8 cellular contexts compared by ENCODE assay signal in genomic region chr9:129568560-129569505, GRCh38. TPM values are rescaled to one million over a fixed set of nuclear protein-coding genes. Genes with fewer than 3 reads are reported as not detected.
DNase-seq lines count a peak whose midpoint lies in the region; ATAC-seq and TF ChIP-seq lines count a peak whose summit lies in the region.

No MANE protein-coding gene starts in this region.

- DNase-seq in AG08396 (ENCODE audit: low spot score) (peak; percentile 50), HuH-7.5 (ENCODE audit: low spot score) (peak; percentile 69), sigmoid colon (peak; percentile 82), putamen (ENCODE audit: low spot score) (no peak), amniotic stem cell (lab: John Stamatoyannopoulos, UW) (no peak)

- no peak for ATAC-seq in GM18505 (IDR thresholded peaks at IDR 0.05; ENCODE audit: unreplicated experiment)

- no peaks in the 10 kb centered on the region for H3K27me3 ChIP-seq in sigmoid colon

- H3K36me3 ChIP-seq in sigmoid colon: no peaks in the 10 kb centered on the region

- no peak for TF ChIP-seq CTCF in sigmoid colon (IDR thresholded peaks at IDR 0.05)

- no peaks in the 10 kb centered on the region for H3K9me3 ChIP-seq in sigmoid colon

- intact Hi-C loops in sigmoid colon (cut with DNase I): loop anchor here (1.0 to 5.0 kb wide), 2 partner anchors 157 to 394 kb away; no protein-coding TSS in a partner anchor

- TF ChIP-seq POLR2A in sigmoid colon (IDR thresholded peaks at IDR 0.05) (no peak), GM18505 (IDR thresholded peaks at IDR 0.05; ENCODE audit: borderline replicate concordance, extremely low read depth, insufficient read depth, insufficient read length) (no peak)

- H3K27ac ChIP-seq in angular gyrus (ENCODE audit: low read depth, low read length): peak overlapping the region; percentile 89
- H3K27ac ChIP-seq in sigmoid colon: peak overlapping the region; percentile 76 to 87 (median 81)

- WGBS in sigmoid colon, 2 donors: 1 to 2% methylated on average over 92 of the region's 92 CpGs

- peak overlapping the region; percentile 21 for H3K4me3 ChIP-seq in iPS-11a (ENCODE audit: low read depth, low read length)
- peak overlapping the region; percentile 25 to 74 (median 63) for H3K4me3 ChIP-seq in sigmoid colon

- TF ChIP-seq EP300 in sigmoid colon (IDR thresholded peaks at IDR 0.05): no peak

- H3K4me1 ChIP-seq in sigmoid colon: peaks cover 0 to 40% (median 35%) of the 10 kb centered on the region in 4 donors

RNA-seq across cellular contexts. Expression of gene C9orf50, which starts 52.1 kb away (rescaled TPM):
- 1 to 10 TPM in 1 of 4 donors, under 1 TPM in 1, not detected in 2; 0.82 to 1.2 TPM for total RNA-seq in sigmoid colon
- polyA plus RNA-seq in sigmoid colon: under 1 TPM in 1 of 3 donors, not detected in 2; 0.03 TPM

RNA-seq across cellular contexts. Expression of gene NTMT1, which starts 57.1 kb away (rescaled TPM):
- total RNA-seq in sigmoid colon: 10 to 100 TPM in 3 of 4 donors, 1 to 10 TPM in 1; 5.8 to 22.5 (median 16.9) TPM
- 10 to 100 TPM; 25.8 to 49.3 (median 27.5) TPM for polyA plus RNA-seq in sigmoid colon

Comparison
In these comparisons a context has a peak if more than half of its experiments do, and no peak if none do; other contexts are left out.
1. DNase-seq: peak in AG08396 (single experiment), HuH-7.5 (single experiment) and sigmoid colon (single experiment); none in putamen (single experiment) and amniotic stem cell (single experiment).